Comparison of ENCODE assay signal across 7 cellular contexts in genomic region chr19:51703655-51704515, GRCh38. TPM values are rescaled to one million over a fixed set of nuclear protein-coding genes. Genes with fewer than 3 reads are reported as not detected.
DNase-seq lines count a peak whose midpoint lies in the region; ATAC-seq and TF ChIP-seq lines count a peak whose summit lies in the region.

No MANE protein-coding gene starts in this region.

- DNase-seq in NCI-H460 (ENCODE audit: extremely low read depth, low read depth) (peak; percentile 82), colonic mucosa (peak; percentile 98), left lobe of liver (ENCODE audit: low spot score) (peak; percentile 83)
- peak; percentile 97 for DNase-seq in activated CD4-positive, alpha-beta T cell treated with anti-CD3 and anti-CD28 coated beads for 48 hours
- DNase-seq in stimulated activated CD4-positive, alpha-beta T cell treated with anti-CD3 and anti-CD28 coated beads, Interleukin-1b, Interleukin-23, amount 100 ng/mL, for 48 hours: peak; percentile 94

- ATAC-seq in GM18511 (IDR thresholded peaks at IDR 0.05; ENCODE audit: unreplicated experiment) (peak; percentile 93), HG03025 (IDR thresholded peaks at IDR 0.05; ENCODE audit: low FRiP score, unreplicated experiment) (peak; percentile 82), left lobe of liver (peak; percentile 92)

- peak overlapping the region; percentile 73 for H3K4me3 ChIP-seq in colonic mucosa

- H3K27me3 ChIP-seq in colonic mucosa: no peaks in the 10 kb centered on the region

- intact Hi-C loops in colonic mucosa (cut with DNase I): no loop called here

- peak; percentile 24 for TF ChIP-seq CTCF in colonic mucosa (IDR thresholded peaks at IDR 0.05)

- peak overlapping the region; percentile 89 to 96 for H3K9ac ChIP-seq in colonic mucosa (ENCODE audit: low read depth in 2 of 2, low read length in 2 of 2)

- H3K9me3 ChIP-seq in colonic mucosa: no peaks in the 10 kb centered on the region

- H3K4me1 ChIP-seq in colonic mucosa: no peaks in the 10 kb centered on the region

- no peaks in the 10 kb centered on the region for H3K36me3 ChIP-seq in colonic mucosa

- peak overlapping the region; percentile 84 for H3K27ac ChIP-seq in colonic mucosa

RNA-seq across cellular contexts. Expression of gene SPACA6, which starts 10.8 kb away (rescaled TPM):
- 3.5 and 4.7 TPM in 2 replicates for total RNA-seq in NCI-H460 (2014; rRNA removed; shearing (Covaris generic))
- polyA plus RNA-seq in NCI-H460 (2014; cell fraction: nucleus; rRNA removed): 21.9 and 22.7 TPM in 2 replicates
- total RNA-seq in colonic mucosa (1 to 10 TPM; 3.0 to 4.3 TPM), left lobe of liver (4.3 TPM)

RNA-seq across cellular contexts. Expression of gene HAS1, which starts 19.9 kb away (rescaled TPM):
- not detected in 2 replicates for total RNA-seq in NCI-H460 (2014; rRNA removed; shearing (Covaris generic))
- not detected in 2 replicates for polyA plus RNA-seq in NCI-H460 (2014; cell fraction: nucleus; rRNA removed)
- total RNA-seq in colonic mucosa: under 1 TPM in 1 of 2 donors, not detected in 1; 0.40 TPM
- total RNA-seq in left lobe of liver: not detected

RNA-seq across cellular contexts. Expression of gene FPR1, which starts 47.8 kb away (rescaled TPM):
- not detected in 2 replicates for total RNA-seq in NCI-H460 (2014; rRNA removed; shearing (Covaris generic))
- polyA plus RNA-seq in NCI-H460 (2014; cell fraction: nucleus; rRNA removed): not detected in 2 replicates
- 1 to 10 TPM in 1 of 2 donors, under 1 TPM in 1; 0.69 to 2.5 TPM for total RNA-seq in colonic mucosa
- total RNA-seq in left lobe of liver: 1.4 TPM

RNA-seq across cellular contexts. Expression of gene FPR2, which starts 57.1 kb away (rescaled TPM):
- not detected in 2 replicates for total RNA-seq in NCI-H460 (2014; rRNA removed; shearing (Covaris generic))
- not detected in 2 replicates for polyA plus RNA-seq in NCI-H460 (2014; cell fraction: nucleus; rRNA removed)
- total RNA-seq in colonic mucosa (1 to 10 TPM in 1 of 2 donors, under 1 TPM in 1; 0.47 to 1.1 TPM), left lobe of liver (0.73 TPM)

RNA-seq across cellular contexts. Expression of gene SIGLEC14, which starts 57.3 kb away (rescaled TPM):
- not detected in 2 replicates for total RNA-seq in NCI-H460 (2014; rRNA removed; shearing (Covaris generic))
- not detected in 2 replicates for polyA plus RNA-seq in NCI-H460 (2014; cell fraction: nucleus; rRNA removed)
- 1 to 10 TPM; 1.1 to 1.5 TPM for total RNA-seq in colonic mucosa
- 2.6 TPM for total RNA-seq in left lobe of liver

Comparison
In these comparisons a context has a peak if more than half of its experiments do, and no peak if none do; other contexts are left out.
1. Peak in every context shown above with its lines: DNase-seq, ATAC-seq, H3K4me3 ChIP-seq and H3K27ac ChIP-seq.